Comparison of ENCODE assay signal across 8 cellular contexts in the genomic region with DNA sequence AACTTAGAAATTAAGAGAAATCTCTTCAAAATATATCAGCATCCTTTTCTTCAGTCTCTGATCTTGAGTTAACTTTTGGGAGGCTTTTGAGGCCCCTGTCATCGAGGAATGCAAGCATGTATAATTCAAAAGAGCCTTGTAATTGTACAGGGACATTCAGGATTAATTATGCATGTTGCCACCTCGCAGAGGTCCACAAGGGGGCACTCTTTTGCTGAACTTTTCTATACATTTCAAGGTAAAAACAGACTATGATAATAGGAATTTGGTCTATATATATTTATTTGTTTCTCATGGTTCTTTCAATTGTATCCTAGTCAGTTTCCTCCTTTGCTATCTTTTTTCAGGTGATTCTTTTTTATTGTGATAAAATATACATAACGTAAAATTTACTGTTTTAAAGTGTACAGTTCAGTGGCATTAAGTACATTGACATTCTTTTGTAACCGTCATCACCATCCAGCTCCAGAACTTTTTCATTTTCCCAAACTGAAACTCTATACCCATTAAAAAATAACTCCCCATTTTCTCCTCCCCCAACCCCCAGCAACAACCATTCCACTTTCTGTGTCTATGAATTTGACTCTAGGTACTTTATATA. TPM values are rescaled to one million over a fixed set of nuclear protein-coding genes. Genes with fewer than 3 reads are reported as not detected.
DNase-seq lines count a peak whose midpoint lies in the region; ATAC-seq and TF ChIP-seq lines count a peak whose summit lies in the region.

No MANE protein-coding gene starts in this region.

- no peaks in the 10 kb centered on the region for H3K27me3 ChIP-seq in CD4-positive, alpha-beta T cell (ENCODE audit: control insufficient read depth, insufficient read depth, low read length)
- H3K27me3 ChIP-seq in H9 (ENCODE audit: insufficient read depth, low read length), result no peaks in the 10 kb centered on the region
- H3K27me3 ChIP-seq in trophoblast cell (ENCODE audit: insufficient read depth, low read length), result no peaks in the 10 kb centered on the region

- TF ChIP-seq CTCF in CD4-positive, alpha-beta T cell (IDR thresholded peaks at IDR 0.05), result peak; percentile 91
- TF ChIP-seq CTCF in H9 (conservative IDR thresholded peaks at IDR 0.05), result peak; percentile 89

- H3K79me2 ChIP-seq in H9 (ENCODE audit: insufficient read depth, low read length) (no peaks in the 10 kb centered on the region), trophoblast cell (ENCODE audit: control insufficient read depth, insufficient read depth, low read length, poor library complexity) (no peaks in the 10 kb centered on the region)

- no peak overlapping the region for H3K4ac ChIP-seq in H9 (ENCODE audit: low read depth, low read length)
- H3K4ac ChIP-seq in trophoblast cell (ENCODE audit: low read depth, low read length), result no peak overlapping the region

- H3K4me3 ChIP-seq in trophoblast cell (ENCODE audit: low read depth, low read length), result no peak overlapping the region

- H3K4me2 ChIP-seq in H9 (ENCODE audit: insufficient read depth, insufficient read length, low read length), result no peak overlapping the region
- no peak overlapping the region for H3K4me2 ChIP-seq in trophoblast cell (ENCODE audit: low read length)

- no peak overlapping the region for H4K91ac ChIP-seq in H9 (ENCODE audit: insufficient read length, low read depth, low read length)
- no peak overlapping the region for H4K91ac ChIP-seq in trophoblast cell (ENCODE audit: low read depth, low read length)

- no peak overlapping the region for H3K4me3 Mint-ChIP-seq in CD4-positive, alpha-beta T cell
- H3K4me3 Mint-ChIP-seq in H9, result no peak overlapping the region

- WGBS in H9 (ENCODE audit: extremely low coverage, insufficient read length, low lambda C conversion rate), result no CpG with 5 or more reads among the region's 4 CpGs
- WGBS in trophoblast cell (ENCODE audit: extremely low coverage, insufficient coverage, insufficient read length), result no CpG with 5 or more reads among the region's 4 CpGs

- no peak overlapping the region for H3K27ac Mint-ChIP-seq in CD4-positive, alpha-beta T cell
- H3K27ac Mint-ChIP-seq in H9, result no peak overlapping the region

- no peak overlapping the region for H2BK120ac ChIP-seq in H9 (ENCODE audit: low read depth, low read length, poor library complexity, severe bottlenecking)
- H2BK120ac ChIP-seq in trophoblast cell (ENCODE audit: insufficient read depth, low read length, poor library complexity), result no peak overlapping the region

- no peak overlapping the region for H3K23ac ChIP-seq in H9 (ENCODE audit: insufficient read length, low read depth, low read length)
- no peak overlapping the region for H3K23ac ChIP-seq in trophoblast cell (ENCODE audit: low read length)

- H3T11ph ChIP-seq in H9 (ENCODE audit: low read length), result no peak overlapping the region

- no peak overlapping the region for H4K12ac ChIP-seq in trophoblast cell (ENCODE audit: low read depth, low read length)

- intact Hi-C loops in CD4-positive, alpha-beta T cell (cut with DNase I, micrococcal nuclease), result no loop called here

- no peak overlapping the region for H3K27ac ChIP-seq in CD4-positive, alpha-beta T cell (ENCODE audit: low read depth, low read length)
- H3K27ac ChIP-seq in H9 (ENCODE audit: insufficient read length, low read depth, low read length), result no peak overlapping the region
- H3K27ac ChIP-seq in trophoblast cell (ENCODE audit: low read depth, low read length), result no peak overlapping the region

- peak in 9 of 10 experiments; percentile 5 to 40 (median 20) for DNase-seq in CD4-positive, alpha-beta T cell
- DNase-seq in H9 (no peak), NCI-H69 (lab: John Stamatoyannopoulos, UW) (peak; percentile 38), foreskin melanocyte (peak; percentile 44), trophoblast cell (peak; percentile 25 to 77), NCI-H128 (lab: John Stamatoyannopoulos, UW; ENCODE audit: unreplicated experiment) (no peak)
- peak; percentile 9 for DNase-seq in activated CD8-positive, alpha-beta memory T cell treated with anti-CD3 and anti-CD28 coated beads, Interleukin-2, amount 50 U/mL, for 24 hours (ENCODE audit: extremely low read depth)

- no peaks in the 10 kb centered on the region for H3K4me1 Mint-ChIP-seq in CD4-positive, alpha-beta T cell (ENCODE audit: low read depth)
- H3K4me1 Mint-ChIP-seq in H9, result peaks cover 10 to 17% of the 10 kb centered on the region in 2 experiments

- no peaks in the 10 kb centered on the region for H3K79me1 ChIP-seq in H9 (ENCODE audit: insufficient read depth, low read depth, low read length, poor library complexity, severe bottlenecking)
- no peaks in the 10 kb centered on the region for H3K79me1 ChIP-seq in trophoblast cell (ENCODE audit: low read length)

- ATAC-seq in CD4-positive, alpha-beta T cell (ENCODE audit: poor library complexity), result peak; percentile 43
- ATAC-seq in GM21825 (IDR thresholded peaks at IDR 0.05; ENCODE audit: unreplicated experiment), result no peak

- no peaks in the 10 kb centered on the region for H3K9me3 Mint-ChIP-seq in CD4-positive, alpha-beta T cell
- no peaks in the 10 kb centered on the region; a peak in 1 of 5 replicates for H3K9me3 Mint-ChIP-seq in H9

- H3K18ac ChIP-seq in H9 (ENCODE audit: insufficient read length, low read depth, low read length) (no peak overlapping the region), trophoblast cell (ENCODE audit: low read length) (no peak overlapping the region)

- no peak overlapping the region for H2BK5ac ChIP-seq in H9 (ENCODE audit: insufficient read length, low read length)
- H2BK5ac ChIP-seq in trophoblast cell (ENCODE audit: low read depth, low read length, poor library complexity), result no peak overlapping the region

- no peak overlapping the region for H3K56ac ChIP-seq in H9 (ENCODE audit: insufficient read length, low read depth, low read length)

- no peaks in the 10 kb centered on the region for H3K36me3 ChIP-seq in trophoblast cell (ENCODE audit: control insufficient read depth in 1 of 2, insufficient read depth in 2 of 2, low read length in 2 of 2)

- H3K14ac ChIP-seq in H9 (ENCODE audit: insufficient read depth, low read length) (no peak overlapping the region), trophoblast cell (ENCODE audit: low read length) (no peak overlapping the region)

- H3K23me2 ChIP-seq in H9 (ENCODE audit: insufficient read length, low read depth, low read length, poor library complexity, severe bottlenecking), result no peaks in the 10 kb centered on the region

- no peaks in the 10 kb centered on the region for H3K36me3 Mint-ChIP-seq in CD4-positive, alpha-beta T cell (ENCODE audit: low read depth)
- H3K36me3 Mint-ChIP-seq in H9 (ENCODE audit: insufficient read depth in 1 of 3, low read depth in 3 of 3), result no peaks in the 10 kb centered on the region

- H3K9me3 ChIP-seq in CD4-positive, alpha-beta T cell (ENCODE audit: control insufficient read depth, low read length), result no peaks in the 10 kb centered on the region
- H3K9me3 ChIP-seq in H9 (ENCODE audit: control insufficient read depth, low read depth, low read length) (no peaks in the 10 kb centered on the region), trophoblast cell (ENCODE audit: insufficient read depth, low read depth, low read length) (no peaks in the 10 kb centered on the region)

- POLR2A ChIA-PET in CD4-positive, alpha-beta T cell (lab: Charles Lee), result no interaction called here

- H2BK15ac ChIP-seq in H9 (ENCODE audit: low read depth, low read length), result no peak overlapping the region

- H2BK12ac ChIP-seq in H9 (ENCODE audit: insufficient read length, low read depth, low read length), result no peak overlapping the region
- H2BK12ac ChIP-seq in trophoblast cell (ENCODE audit: low read length), result no peak overlapping the region

- no peak overlapping the region for H2BK20ac ChIP-seq in H9 (ENCODE audit: low read depth, low read length, poor library complexity, severe bottlenecking)

- H3K9ac ChIP-seq in H9 (ENCODE audit: extremely low read depth, insufficient read length, low read length) (no peak overlapping the region), trophoblast cell (ENCODE audit: low read length) (no peak overlapping the region)

- no peak overlapping the region for H4K5ac ChIP-seq in H9 (ENCODE audit: insufficient read length, low read depth, low read length)

- H4K8ac ChIP-seq in H9 (replicated peaks; ENCODE audit: insufficient read length, low read depth, low read length) (no peak overlapping the region), trophoblast cell (ENCODE audit: low read depth, low read length) (no peak overlapping the region)

- H3K4me1 ChIP-seq in H9 (ENCODE audit: insufficient read depth, low read length), result no peaks in the 10 kb centered on the region
- H3K4me1 ChIP-seq in trophoblast cell (ENCODE audit: control insufficient read depth in 1 of 2, insufficient read depth in 2 of 2, low read length in 2 of 2), result no peaks in the 10 kb centered on the region

- H2AFZ ChIP-seq in H9 (ENCODE audit: low read length) (no peak overlapping the region), trophoblast cell (ENCODE audit: insufficient read depth, low read length, poor library complexity) (no peak overlapping the region)

- CTCF ChIA-PET in CD4-positive, alpha-beta T cell (lab: Charles Lee), result no interaction called here

- H2AK5ac ChIP-seq in H9 (ENCODE audit: insufficient read length, low read length) (no peak overlapping the region), trophoblast cell (ENCODE audit: low read length) (no peak overlapping the region)

- no peaks in the 10 kb centered on the region for H4K20me1 ChIP-seq in H9 (ENCODE audit: control insufficient read depth, insufficient read depth, insufficient read length)

- H3K27me3 Mint-ChIP-seq in CD4-positive, alpha-beta T cell, result peaks cover 24% of the 10 kb centered on the region
- no peaks in the 10 kb centered on the region for H3K27me3 Mint-ChIP-seq in H9 (ENCODE audit: low read depth)

RNA-seq across cellular contexts. Expression of a gene that starts 47.0 kb away (rescaled TPM):
- 1 to 10 TPM; 1.6 to 1.7 TPM for total RNA-seq in CD4-positive, alpha-beta T cell
- 5.1 and 7.0 TPM in 2 replicates for total RNA-seq in H9 (2021)
- polyA plus RNA-seq in trophoblast cell (2013), result 4.9 and 5.4 TPM in 2 replicates

Comparison
In these comparisons a context has a peak if more than half of its experiments do, and no peak if none do; other contexts are left out.
1. DNase-seq: peak in CD4-positive, alpha-beta T cell (9 of 10), NCI-H69 (single experiment), activated CD8-positive, alpha-beta memory T cell treated with anti-CD3 and anti-CD28 coated beads, Interleukin-2, amount 50 U/mL, for 24 hours (single experiment), foreskin melanocyte (single experiment) and trophoblast cell (2 of 2); none in H9 (single experiment) and NCI-H128 (single experiment).